Comparison of ENCODE assay signal across 9 cellular contexts in the genomic region with DNA sequence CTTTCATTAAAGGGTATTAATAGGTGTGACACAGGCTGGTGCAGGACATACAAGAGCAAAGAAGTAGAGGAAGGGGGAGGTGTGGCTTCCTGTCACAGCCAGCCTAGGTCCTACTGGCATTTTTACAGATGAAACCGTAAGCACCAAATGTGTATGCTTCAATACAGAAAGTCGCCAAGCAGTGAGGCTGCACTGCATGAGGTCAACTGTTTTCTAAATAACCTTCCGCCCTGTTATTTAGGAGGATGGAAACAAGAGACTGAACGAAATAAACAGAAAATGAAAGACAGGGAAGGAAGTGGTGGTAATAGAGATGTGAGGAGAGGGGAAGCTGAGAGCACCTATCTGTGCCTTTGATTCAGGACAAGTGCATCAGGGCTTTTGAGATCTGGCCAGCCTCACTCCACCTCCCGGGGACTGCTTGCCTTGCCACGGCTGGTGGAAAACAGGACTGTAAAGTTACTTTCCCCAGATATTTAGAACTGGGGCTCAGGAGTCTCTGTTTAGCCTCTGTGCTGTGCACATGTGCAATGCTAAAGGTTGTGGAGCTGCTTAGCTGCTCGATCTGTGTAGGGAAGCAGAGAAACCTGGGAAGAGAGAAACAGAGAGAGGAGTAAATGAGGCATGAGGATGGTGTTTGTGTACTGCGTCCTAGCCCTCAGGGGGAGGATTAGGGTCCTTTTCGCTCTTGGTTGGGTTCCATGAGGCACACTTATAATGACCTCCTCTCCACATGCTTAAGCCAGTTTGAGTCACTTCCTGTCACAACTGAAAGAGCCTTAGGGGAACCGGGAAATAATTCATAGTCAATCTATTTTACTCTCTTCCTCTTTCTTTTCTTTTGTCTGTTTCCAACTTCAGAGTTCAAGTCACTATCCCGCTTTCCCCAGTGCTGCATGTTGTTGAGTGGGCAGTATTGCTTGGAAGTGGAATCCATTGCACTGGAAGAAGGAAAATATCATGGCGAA.
DNase-seq lines count a peak whose midpoint lies in the region; ATAC-seq and TF ChIP-seq lines count a peak whose summit lies in the region.
"Had no signal": no experiment of that assay in that cellular context is flagged by ENCODE, and none has a peak within 500 bp of the region (broad histone marks: within the 10 kb centered on the region; RNA-seq: fewer than 3 reads in every experiment).

No MANE protein-coding gene starts in this region.

- CTCF ChIA-PET in T-cell (lab: Charles Lee), result no interaction called here

- H3K36me3 Mint-ChIP-seq in T-cell (no peaks in the 10 kb centered on the region), type B pancreatic cell (no peaks in the 10 kb centered on the region)

- H3K4me3 Mint-ChIP-seq in T-cell, result peak overlapping the region; percentile 32 to 63 (median 47)
- no peak overlapping the region for H3K4me3 Mint-ChIP-seq in type B pancreatic cell

- H3K36me3 ChIP-seq in BE2C, result no peaks in the 10 kb centered on the region

- H3K27me3 Mint-ChIP-seq in T-cell (peaks cover 8 to 30% of the 10 kb centered on the region in 2 donors), type B pancreatic cell (peaks cover 42% of the 10 kb centered on the region)

- POLR2A ChIA-PET in T-cell (lab: Charles Lee), result no interaction called here

- H3K9me3 ChIP-seq in BE2C, result no peaks in the 10 kb centered on the region

- H3K9me3 Mint-ChIP-seq in T-cell, result peaks cover 0 to 4% (median 3%) of the 10 kb centered on the region in 3 donors
- H3K9me3 Mint-ChIP-seq in type B pancreatic cell, result peaks cover 9% of the 10 kb centered on the region

- H3K27ac Mint-ChIP-seq in T-cell, result peak overlapping the region in 1 of 2 donors; percentile 1
- no peak overlapping the region for H3K27ac Mint-ChIP-seq in type B pancreatic cell

- H3K4me1 Mint-ChIP-seq in T-cell (peaks cover 13 to 19% (median 17%) of the 10 kb centered on the region in 3 donors), type B pancreatic cell (ENCODE audit: unreplicated experiment) (peaks cover 4% of the 10 kb centered on the region)

- ATAC-seq in GM19328 (IDR thresholded peaks at IDR 0.05; ENCODE audit: unreplicated experiment), result peak; percentile 52
- peak; percentile 52 for ATAC-seq in HG03108 (IDR thresholded peaks at IDR 0.05; ENCODE audit: unreplicated experiment)
- ATAC-seq in T-cell (replicated peaks in 1 of 4), result peak in 3 of 4 experiments; percentile 28 to 38 (median 37)
- ATAC-seq: esophagus mucosa had no signal

- no peaks in the 10 kb centered on the region for H3K27me3 ChIP-seq in BE2C

- no peak overlapping the region for H3K4me3 ChIP-seq in BE2C (ENCODE audit: low read depth, low read length)

- DNase-seq in DMS53 treated with DMSO at 0.1 percent for 48 hours (lab: John Stamatoyannopoulos, UW; ENCODE audit: unreplicated experiment) (peak; percentile 12), T-cell (no peak), BE2C (no peak), HT-29 (ENCODE audit: low spot score) (no peak), type B pancreatic cell (ENCODE audit: extremely low spot score, unreplicated experiment) (no peak), C1 segment of cervical spinal cord (lab: John Stamatoyannopoulos, UW) (no peak)

- no peak for TF ChIP-seq CTCF in BE2C (IDR thresholded peaks at IDR 0.05; ENCODE audit: low read depth, low read length)
- no peak for TF ChIP-seq CTCF in type B pancreatic cell (conservative IDR thresholded peaks at IDR 0.05)

- H3K4me1 ChIP-seq in BE2C, result no peaks in the 10 kb centered on the region
